In genomic region chr3:171459130-171459941, GRCh38 we compare ENCODE assay signal across 8 cellular contexts. TPM values are rescaled to one million over a fixed set of nuclear protein-coding genes. Genes with fewer than 3 reads are reported as not detected.
DNase-seq lines count a peak whose midpoint lies in the region; ATAC-seq and TF ChIP-seq lines count a peak whose summit lies in the region.

No MANE protein-coding gene starts in this region.

- TF ChIP-seq CTCF in lower lobe of right lung (IDR thresholded peaks at IDR 0.05), result no peak

- peaks cover 24% of the 10 kb centered on the region for H3K4me1 ChIP-seq in lower lobe of right lung

- peak overlapping the region; percentile 91 for H3K27ac Mint-ChIP-seq in activated CD4-positive, alpha-beta T cell treated with anti-CD3 and anti-CD28 coated beads, Interleukin-2, amount 10 ng/mL, durations not matched to agents 24 days and 14 days

- H3K9me3 ChIP-seq in lower lobe of right lung, result no peaks in the 10 kb centered on the region

- H3K27me3 Mint-ChIP-seq in activated CD4-positive, alpha-beta T cell treated with anti-CD3 and anti-CD28 coated beads, Interleukin-2, amount 10 ng/mL, durations not matched to agents 24 days and 14 days, result no peaks in the 10 kb centered on the region

- peaks cover 6% of the 10 kb centered on the region for H3K27me3 ChIP-seq in lower lobe of right lung (ENCODE audit: low read depth)

- peaks cover 46% of the 10 kb centered on the region for H3K4me1 Mint-ChIP-seq in activated CD4-positive, alpha-beta T cell treated with anti-CD3 and anti-CD28 coated beads, Interleukin-2, amount 10 ng/mL, durations not matched to agents 24 days and 14 days

- peak; percentile 41 to 55 for ATAC-seq in lower lobe of right lung

- H3K4me3 Mint-ChIP-seq in activated CD4-positive, alpha-beta T cell treated with anti-CD3 and anti-CD28 coated beads, Interleukin-2, amount 10 ng/mL, durations not matched to agents 24 days and 14 days, result peak overlapping the region; percentile 96

- H3K4me3 ChIP-seq in lower lobe of right lung, result peak overlapping the region; percentile 84

- H3K27ac ChIP-seq in lower lobe of right lung, result peak overlapping the region; percentile 78

- H3K9me3 Mint-ChIP-seq in activated CD4-positive, alpha-beta T cell treated with anti-CD3 and anti-CD28 coated beads, Interleukin-2, amount 10 ng/mL, durations not matched to agents 24 days and 14 days, result no peaks in the 10 kb centered on the region

- DNase-seq in ELR (ENCODE audit: low read depth) (peak; percentile 52), NCI-H1436 treated with DMSO at 0.1 percent for 48 hours (lab: John Stamatoyannopoulos, UW) (peak; percentile 34), dermis blood vessel endothelial cell (peak; percentile 59), lower lobe of right lung (peak; percentile 59), SIG-M5 (lab: John Stamatoyannopoulos, UW) (no peak), T1000 (lab: John Stamatoyannopoulos, UW) (no peak)
- peak; percentile 84 for DNase-seq in activated CD4-positive, alpha-beta T cell treated with anti-CD3 and anti-CD28 coated beads, Interleukin-2, amount 10 ng/mL, durations not matched to agents 24 days and 14 days
- peak in 2 of 3 donors; percentile 21 to 26 for DNase-seq in stimulated activated CD4-positive, alpha-beta T cell treated with anti-CD3 and anti-CD28 coated beads, TNF-alpha, amount 100 ng/mL, for 48 hours (ENCODE audit: low read depth in 3 of 3)

- H3K36me3 Mint-ChIP-seq in activated CD4-positive, alpha-beta T cell treated with anti-CD3 and anti-CD28 coated beads, Interleukin-2, amount 10 ng/mL, durations not matched to agents 24 days and 14 days (ENCODE audit: low read depth), result peaks cover 4% of the 10 kb centered on the region

- intact Hi-C loops in activated CD4-positive, alpha-beta T cell treated with anti-CD3 and anti-CD28 coated beads, Interleukin-2, amount 10 ng/mL, durations not matched to agents 24 days and 14 days (cut with micrococcal nuclease), result loop anchor here (2.0 to 10.0 kb wide), 6 partner anchors 82 to 1237 kb away; partner anchors contain the start of genes EIF5A2 and PRKCI
- intact Hi-C loops in lower lobe of right lung (cut with DNase I), result no loop called here

- no peaks in the 10 kb centered on the region for H3K36me3 ChIP-seq in lower lobe of right lung

RNA-seq across cellular contexts. Expression of gene TNIK, which starts 0.9 kb away (rescaled TPM):
- 24.5 and 27.4 TPM in 2 replicates for total RNA-seq in activated CD4-positive, alpha-beta T cell treated with anti-CD3 and anti-CD28 coated beads, Interleukin-2, amount 10 ng/mL, durations not matched to agents 24 days and 14 days
- 8.2 and 30.3 TPM in 2 replicates for total RNA-seq in dermis blood vessel endothelial cell
- total RNA-seq in lower lobe of right lung, result 29.3 TPM

Comparison
In these comparisons a context has a peak if more than half of its experiments do, and no peak if none do; other contexts are left out.
1. DNase-seq: peak in ELR (single experiment), NCI-H1436 treated with DMSO at 0.1 percent for 48 hours (single experiment), activated CD4-positive, alpha-beta T cell treated with anti-CD3 and anti-CD28 coated beads, Interleukin-2, amount 10 ng/mL, durations not matched to agents 24 days and 14 days (single experiment), dermis blood vessel endothelial cell (single experiment), lower lobe of right lung (single experiment) and stimulated activated CD4-positive, alpha-beta T cell treated with anti-CD3 and anti-CD28 coated beads, TNF-alpha, amount 100 ng/mL, for 48 hours (2 of 3); none in SIG-M5 (single experiment) and T1000 (single experiment).